ENCODE assay signal across 28 cellular contexts in the genomic region with DNA sequence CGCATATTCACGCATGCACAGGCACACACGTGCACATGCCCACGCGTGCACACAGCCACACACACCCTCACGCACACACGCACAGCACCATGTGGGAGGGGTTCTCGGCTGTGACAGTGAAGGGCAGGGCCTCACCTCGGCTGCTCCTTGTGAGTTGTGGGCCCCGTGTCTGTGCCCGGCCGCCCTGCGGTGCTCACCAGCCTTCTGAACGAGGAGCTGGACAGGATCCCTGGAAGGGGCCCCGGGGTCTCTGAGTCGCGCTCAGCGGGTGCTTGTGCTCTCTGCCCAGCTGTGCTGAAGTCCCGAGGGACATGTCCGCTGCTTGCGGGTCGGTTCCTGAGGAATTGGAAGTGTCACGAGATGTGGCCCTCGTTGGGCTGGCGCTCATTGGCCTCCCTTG. TPM values are rescaled to one million over a fixed set of nuclear protein-coding genes. Genes with fewer than 3 reads are reported as not detected.
"Had no signal": no experiment of that assay in that cellular context is flagged by ENCODE, and none has a peak within 500 bp of the region (broad histone marks: within the 10 kb centered on the region; RNA-seq: fewer than 3 reads in every experiment).

No MANE protein-coding gene starts in this region.

- H3K9me3 ChIP-seq: esophagus squamous epithelium, lower lobe of right lung, right lobe of liver, stomach, thyroid gland had no signal

- H3K4me1 ChIP-seq: esophagus squamous epithelium, lower lobe of right lung, parathyroid adenoma, stomach, thyroid gland had no signal

- H3K4me3 ChIP-seq: esophagus squamous epithelium, lower lobe of right lung, right lobe of liver, stomach, thyroid gland had no signal

- H3K9me3 Mint-ChIP-seq: effector memory CD8-positive, alpha-beta T cell; immature natural killer cell; naive B cell; natural killer cell treated with Interleukin-12 subunit alpha and Interleukin-12 subunit beta and Interleukin-15 and Interleukin-18, amount 100 ng/mL, for 72 hours; neural crest cell; type B pancreatic cell had no signal

- H3K9ac ChIP-seq: parathyroid adenoma had no signal

- ATAC-seq: effector memory CD8-positive, alpha-beta T cell; left colon; left ventricle myocardium superior; lower lobe of right lung; natural killer cell treated with Interleukin-12 subunit alpha and Interleukin-12 subunit beta and Interleukin-15 and Interleukin-18, amount 100 ng/mL, for 72 hours had no signal

- H3K27me3 ChIP-seq: esophagus squamous epithelium, right lobe of liver, stomach, thyroid gland had no signal

- H2AFZ ChIP-seq: parathyroid adenoma had no signal

- H3K27me3 Mint-ChIP-seq: effector memory CD8-positive, alpha-beta T cell; naive B cell; natural killer cell treated with Interleukin-12 subunit alpha and Interleukin-12 subunit beta and Interleukin-15 and Interleukin-18, amount 100 ng/mL, for 72 hours; progenitor cell of endocrine pancreas; type B pancreatic cell had no signal

- H3K4me3 Mint-ChIP-seq: effector memory CD8-positive, alpha-beta T cell; immature natural killer cell; naive B cell; natural killer cell treated with Interleukin-12 subunit alpha and Interleukin-12 subunit beta and Interleukin-15 and Interleukin-18, amount 100 ng/mL, for 72 hours; neural crest cell; type B pancreatic cell had no signal

- H3K27ac ChIP-seq: esophagus squamous epithelium, lower lobe of right lung, parathyroid adenoma, stomach, thyroid gland had no signal

- DNase-seq: cortex of kidney; effector memory CD8-positive, alpha-beta T cell; erythroblast; esophagus squamous epithelium; foreskin melanocyte; hypothalamus; immature natural killer cell; islet precursor cell; kidney glomerular epithelial cell; left colon; left ventricle myocardium superior; lower lobe of right lung; naive B cell; small intestine; stimulated activated CD4-positive, alpha-beta T cell treated with anti-CD3 and anti-CD28 coated beads, Interleukin-15, amount 100 ng/mL, for 24 hours; stimulated activated CD4-positive, alpha-beta T cell treated with anti-CD3 and anti-CD28 coated beads, Interleukin-2, amount 100 ng/mL, for 48 hours; stimulated activated naive CD4-positive, alpha-beta T cell; stomach; thyroid gland had no signal

- H3K27ac Mint-ChIP-seq: effector memory CD8-positive, alpha-beta T cell; immature natural killer cell; natural killer cell treated with Interleukin-12 subunit alpha and Interleukin-12 subunit beta and Interleukin-15 and Interleukin-18, amount 100 ng/mL, for 72 hours; progenitor cell of endocrine pancreas; type B pancreatic cell had no signal

- H3K4me1 Mint-ChIP-seq: neural crest cell had no signal

RNA-seq across cellular contexts. Expression of a gene that starts 44.3 kb away (rescaled TPM):
- total RNA-seq: left ventricle myocardium superior, lower lobe of right lung, osteoblast, subcutaneous adipose tissue, urinary bladder had no signal
- polyA plus RNA-seq: immature natural killer cell had no signal
